Comparison of ENCODE assay signal across 15 cellular contexts in the genomic region with DNA sequence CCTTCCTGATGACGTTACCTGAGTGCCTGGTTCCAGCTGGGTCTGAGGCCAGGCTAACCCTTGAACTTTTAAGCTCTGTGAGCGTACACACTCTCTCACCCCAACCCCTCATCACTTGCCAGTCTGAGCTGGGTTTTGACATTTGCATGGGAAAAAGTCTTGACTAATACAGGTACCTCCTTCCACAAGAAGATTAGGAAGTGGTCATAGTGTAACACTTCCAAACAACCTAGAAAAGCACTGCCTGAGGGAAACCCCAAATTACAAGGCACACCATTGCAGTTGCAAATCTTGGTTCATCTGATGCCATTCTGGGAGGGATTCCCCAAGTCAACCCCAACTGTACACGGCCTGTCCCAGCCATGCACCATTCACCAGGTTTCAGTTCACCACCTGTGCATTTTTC.
DNase-seq lines count a peak whose midpoint lies in the region; ATAC-seq and TF ChIP-seq lines count a peak whose summit lies in the region.
"Had no signal": no experiment of that assay in that cellular context is flagged by ENCODE, and none has a peak within 500 bp of the region (broad histone marks: within the 10 kb centered on the region; RNA-seq: fewer than 3 reads in every experiment).

No MANE protein-coding gene starts in this region.

- H3K4me3 ChIP-seq in foreskin fibroblast (ENCODE audit: low read depth in 1 of 2, low read length in 2 of 2) = no peak overlapping the region
- H3K4me3 ChIP-seq: heart right ventricle, left ventricle myocardium inferior, neural progenitor cell, skin epidermis had no signal

- TF ChIP-seq CTCF in foreskin fibroblast (IDR thresholded peaks at IDR 0.05; ENCODE audit: low read depth, low read length) = no peak

- ATAC-seq in HG02870 (IDR thresholded peaks at IDR 0.05; ENCODE audit: unreplicated experiment) = peak; percentile 15
- no peak for ATAC-seq in central memory CD8-positive, alpha-beta T cell (replicated peaks; ENCODE audit: extremely low read depth, poor library complexity, severe bottlenecking)
- no peak for ATAC-seq in HG03097 (IDR thresholded peaks at IDR 0.05; ENCODE audit: low FRiP score, unreplicated experiment)
- ATAC-seq in GM18870 (IDR thresholded peaks at IDR 0.05; ENCODE audit: unreplicated experiment) = no peak
- ATAC-seq: heart right ventricle had no signal

- peaks cover 71% of the 10 kb centered on the region for H3K4me1 Mint-ChIP-seq in central memory CD8-positive, alpha-beta T cell
- H3K4me1 Mint-ChIP-seq in stimulated activated naive CD8-positive, alpha-beta T cell treated with anti-CD3 and anti-CD28 coated beads, Interleukin-15, Interleukin-2, amounts not matched to agents 100 ng/mL and 50 ng/mL, for 24 hours (ENCODE audit: low read depth) = peaks cover 98% of the 10 kb centered on the region

- peak overlapping the region; percentile 57 for H3K27ac Mint-ChIP-seq in central memory CD8-positive, alpha-beta T cell (ENCODE audit: low read depth)
- H3K27ac Mint-ChIP-seq in stimulated activated naive CD8-positive, alpha-beta T cell treated with anti-CD3 and anti-CD28 coated beads, Interleukin-15, Interleukin-2, amounts not matched to agents 100 ng/mL and 50 ng/mL, for 24 hours = peak overlapping the region; percentile 98
- H3K27ac Mint-ChIP-seq: neural progenitor cell had no signal

- H3K27me3 Mint-ChIP-seq in central memory CD8-positive, alpha-beta T cell = no peaks in the 10 kb centered on the region
- no peaks in the 10 kb centered on the region for H3K27me3 Mint-ChIP-seq in stimulated activated naive CD8-positive, alpha-beta T cell treated with anti-CD3 and anti-CD28 coated beads, Interleukin-15, Interleukin-2, amounts not matched to agents 100 ng/mL and 50 ng/mL, for 24 hours

- no peak overlapping the region for H3K4me3 Mint-ChIP-seq in central memory CD8-positive, alpha-beta T cell
- peak overlapping the region; percentile 73 for H3K4me3 Mint-ChIP-seq in stimulated activated naive CD8-positive, alpha-beta T cell treated with anti-CD3 and anti-CD28 coated beads, Interleukin-15, Interleukin-2, amounts not matched to agents 100 ng/mL and 50 ng/mL, for 24 hours
- H3K4me3 Mint-ChIP-seq: neural progenitor cell had no signal

- no peaks in the 10 kb centered on the region for H3K9me3 Mint-ChIP-seq in central memory CD8-positive, alpha-beta T cell
- no peaks in the 10 kb centered on the region for H3K9me3 Mint-ChIP-seq in stimulated activated naive CD8-positive, alpha-beta T cell treated with anti-CD3 and anti-CD28 coated beads, Interleukin-15, Interleukin-2, amounts not matched to agents 100 ng/mL and 50 ng/mL, for 24 hours
- H3K9me3 Mint-ChIP-seq: neural progenitor cell had no signal

- DNase-seq in stimulated activated CD4-positive, alpha-beta T cell treated with anti-CD3 and anti-CD28 coated beads, Interleukin-12 subunit alpha, Interleukin-12 subunit beta, amount 100 ng/mL, for 48 hours (ENCODE audit: low read depth in 2 of 3, low spot score in 1 of 3) = peak in 2 of 3 donors; percentile 32 to 34
- no peak for DNase-seq in stimulated activated CD4-positive, alpha-beta T cell treated with anti-CD3 and anti-CD28 coated beads, Interleukin-4, amount 100 ng/mL, for 4 hours
- no peak for DNase-seq in central memory CD8-positive, alpha-beta T cell (ENCODE audit: low spot score in 2 of 2)
- no peak for DNase-seq in foreskin fibroblast
- DNase-seq: AML-193, EL, heart right ventricle, left ventricle myocardium inferior, NCI-H2171 treated with DMSO at 0.1 percent for 48 hours had no signal

- peaks cover 10% of the 10 kb centered on the region for H3K36me3 Mint-ChIP-seq in central memory CD8-positive, alpha-beta T cell (ENCODE audit: insufficient read depth)
- H3K36me3 Mint-ChIP-seq in stimulated activated naive CD8-positive, alpha-beta T cell treated with anti-CD3 and anti-CD28 coated beads, Interleukin-15, Interleukin-2, amounts not matched to agents 100 ng/mL and 50 ng/mL, for 24 hours (ENCODE audit: low read depth) = peaks cover 52% of the 10 kb centered on the region

Comparison
In these comparisons a context has a peak if more than half of its experiments do, and no peak if none do; other contexts are left out.
1. DNase-seq: peak in stimulated activated CD4-positive, alpha-beta T cell treated with anti-CD3 and anti-CD28 coated beads, Interleukin-12 subunit alpha, Interleukin-12 subunit beta, amount 100 ng/mL, for 48 hours (2 of 3); none in stimulated activated CD4-positive, alpha-beta T cell treated with anti-CD3 and anti-CD28 coated beads, Interleukin-4, amount 100 ng/mL, for 4 hours (0 of 2), central memory CD8-positive, alpha-beta T cell (0 of 2) and foreskin fibroblast (0 of 2).